In genomic region chr3:117003501-117003900, GRCh38 we compare ENCODE assay signal across 16 cellular contexts.
DNase-seq lines count a peak whose midpoint lies in the region; ATAC-seq and TF ChIP-seq lines count a peak whose summit lies in the region.
"Had no signal": no experiment of that assay in that cellular context is flagged by ENCODE, and none has a peak within 500 bp of the region (broad histone marks: within the 10 kb centered on the region; RNA-seq: fewer than 3 reads in every experiment).

No MANE protein-coding gene starts in this region.

- peak; percentile 41 for DNase-seq in COLO829 (ENCODE audit: low spot score)
- DNase-seq in SK-MEL-5 (ENCODE audit: low read depth, low spot score): peak; percentile 12
- DNase-seq in kidney glomerular epithelial cell (lab: John Stamatoyannopoulos, UW): peak; percentile 14
- no peak for DNase-seq in omental fat pad (ENCODE audit: low spot score)
- no peak for DNase-seq in lower lobe of right lung
- DNase-seq: AML-193; CD4-positive, alpha-beta T cell; DMS153; DND-41; EL; GM23248 had no signal

- TF ChIP-seq CTCF in omental fat pad (IDR thresholded peaks at IDR 0.05) (no peak), lower lobe of right lung (IDR thresholded peaks at IDR 0.05) (no peak)

- H3K9me3 ChIP-seq in lower lobe of right lung: no peaks in the 10 kb centered on the region
- H3K9me3 ChIP-seq: A549, HAP-1 had no signal

- intact Hi-C loops in lower lobe of right lung (cut with DNase I): no loop called here

- H3K4me3 ChIP-seq in lower lobe of right lung: no peak overlapping the region
- H3K4me3 ChIP-seq: A549, GM12878, GM23248, HAP-1 had no signal

- ATAC-seq in omental fat pad (ENCODE audit: low FRiP score): no peak
- no peak for ATAC-seq in GM19023 (IDR thresholded peaks at IDR 0.05; ENCODE audit: unreplicated experiment)
- no peak for ATAC-seq in lower lobe of right lung
- ATAC-seq: A549, GM12878 had no signal

- H3K36me3 ChIP-seq in lower lobe of right lung: no peaks in the 10 kb centered on the region
- H3K36me3 ChIP-seq: HAP-1 had no signal

- H3K4me1 ChIP-seq in lower lobe of right lung: no peaks in the 10 kb centered on the region
- H3K4me1 ChIP-seq: A549, HAP-1 had no signal

- in situ Hi-C loops in SK-MEL-5 (cut with HindIII; ENCODE audit: low pct_unique_long_range_greater_than_20kb, low sequenced_read_pairs): no loop called here

- no peak overlapping the region for H3K27ac ChIP-seq in lower lobe of right lung
- H3K27ac ChIP-seq: A549, C4-2B, GM23248 had no signal

- H3K27me3 ChIP-seq in lower lobe of right lung (ENCODE audit: low read depth): no peaks in the 10 kb centered on the region

Comparison
In these comparisons a context has a peak if more than half of its experiments do, and no peak if none do; other contexts are left out.
1. DNase-seq: peak in COLO829 (single experiment), SK-MEL-5 (single experiment) and kidney glomerular epithelial cell (single experiment); none in omental fat pad (single experiment) and lower lobe of right lung (single experiment).